3 cellular contexts compared by ENCODE assay signal in the genomic region with DNA sequence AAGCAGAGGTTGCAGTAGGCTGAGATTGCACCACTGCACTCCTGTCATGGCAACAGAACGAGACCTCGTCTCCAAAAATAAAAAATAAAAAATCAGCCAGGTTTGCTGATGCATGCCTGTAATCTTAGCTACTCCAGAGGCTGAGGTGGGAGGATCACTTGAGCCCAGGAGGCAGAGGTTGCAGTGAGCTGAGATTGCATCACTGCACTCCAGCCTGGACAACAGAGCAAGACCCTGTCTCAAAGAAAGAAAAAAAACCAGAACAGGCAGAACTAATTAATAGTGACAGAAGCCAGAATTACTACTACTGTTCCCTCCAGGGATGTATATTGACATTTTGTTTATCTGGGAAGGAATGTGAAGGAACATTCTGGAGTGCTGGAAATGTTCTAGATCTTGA. TPM values are rescaled to one million over a fixed set of nuclear protein-coding genes. Genes with fewer than 3 reads are reported as not detected.
"Had no signal": no experiment of that assay in that cellular context is flagged by ENCODE, and none has a peak within 500 bp of the region (broad histone marks: within the 10 kb centered on the region; RNA-seq: fewer than 3 reads in every experiment).

No MANE protein-coding gene starts in this region.

RNA-seq across cellular contexts. Expression of gene SCUBE2, which starts 7.1 kb away (rescaled TPM):
- total RNA-seq: mononuclear cell had no signal
- polyA plus RNA-seq: immature natural killer cell; naive thymus-derived CD4-positive, alpha-beta T cell had no signal
